9 cellular contexts compared by ENCODE assay signal in genomic region chr16:71367243-71367976, GRCh38. TPM values are rescaled to one million over a fixed set of nuclear protein-coding genes. Genes with fewer than 3 reads are reported as not detected.
DNase-seq lines count a peak whose midpoint lies in the region; TF ChIP-seq lines count a peak whose summit lies in the region.
"Had no signal": no experiment of that assay in that cellular context is flagged by ENCODE, and none has a peak within 500 bp of the region (broad histone marks: within the 10 kb centered on the region; RNA-seq: fewer than 3 reads in every experiment).

No MANE protein-coding gene starts in this region.

- H3K36me3 ChIP-seq in GM06990 (ENCODE audit: control insufficient read depth, insufficient read depth, low read length): no peaks in the 10 kb centered on the region
- no peaks in the 10 kb centered on the region for H3K36me3 ChIP-seq in MG63

- POLR2A ChIA-PET in AG04450 (lab: Yijun Ruan, JAX): no interaction called here

- no peaks in the 10 kb centered on the region for H3K4me1 Mint-ChIP-seq in immature natural killer cell

- CTCF ChIA-PET in AG04450 (lab: Charles Lee): interaction anchor here (0.6 to 1.3 kb wide), 3 partner anchors 9 to 127 kb away, joined by 3 to 5 read pairs (median 3); partner anchors contain the start of gene CALB2

- H3K27me3 ChIP-seq in AG04450 (ENCODE audit: control insufficient read depth, insufficient read depth, low read length): peaks cover 5% of the 10 kb centered on the region
- H3K27me3 ChIP-seq in GM06990 (replicated peaks; ENCODE audit: control insufficient read depth, insufficient read depth, low read length): no peaks in the 10 kb centered on the region; the same call in none of the 2 replicates
- no peaks in the 10 kb centered on the region for H3K27me3 ChIP-seq in MG63

- H3K9me3 Mint-ChIP-seq in immature natural killer cell: no peaks in the 10 kb centered on the region

- H3K4me3 ChIP-seq in AG04450 (ENCODE audit: low read depth, low read length) (no peak overlapping the region), GM06990 (replicated peaks; ENCODE audit: low read depth, low read length) (no peak overlapping the region), MG63 (no peak overlapping the region)

- peak; percentile 53 for TF ChIP-seq CTCF in AG04450 (IDR thresholded peaks at IDR 0.05; ENCODE audit: low read depth, low read length)
- TF ChIP-seq CTCF in GM06990 (IDR thresholded peaks at IDR 0.05; ENCODE audit: insufficient read depth, low read length, poor library complexity, severe bottlenecking): peak; percentile 72
- TF ChIP-seq CTCF in VCaP (conservative IDR thresholded peaks at IDR 0.05): peak; percentile 68

- H3K9me3 ChIP-seq in AG04450 (ENCODE audit: control insufficient read depth, insufficient read depth, low read length) (no peaks in the 10 kb centered on the region; the same call in 1 of the 2 replicates), MG63 (no peaks in the 10 kb centered on the region)

- no peak overlapping the region for H3K27ac Mint-ChIP-seq in immature natural killer cell

- H3K4me3 Mint-ChIP-seq in immature natural killer cell: no peak overlapping the region

- no peak for DNase-seq in AG04450 (ENCODE audit: low read depth, low spot score)
- DNase-seq in GM06990 (ENCODE audit: extremely low read depth, insufficient read length): no peak
- DNase-seq in MG63: peak; percentile 44
- peak; percentile 46 for DNase-seq in germinal center (ENCODE audit: low spot score)
- peak; percentile 23 to 31 for DNase-seq in stimulated activated CD4-positive, alpha-beta T cell treated with anti-CD3 and anti-CD28 coated beads, Interleukin-15, amount 100 ng/mL, for 48 hours (ENCODE audit: low read depth in 2 of 2)
- DNase-seq in immature natural killer cell: no peak
- DNase-seq in stimulated activated naive CD4-positive, alpha-beta T cell treated with Interleukin-2 at 50 U/mL for 16 hours (lab: John Stamatoyannopoulos, UW): no peak

- no peak overlapping the region for H3K27ac ChIP-seq in AG04450 (ENCODE audit: low read depth, low read length)
- no peak overlapping the region for H3K27ac ChIP-seq in VCaP
- H3K27ac ChIP-seq: epithelial cell of prostate had no signal

- H3K36me3 Mint-ChIP-seq in immature natural killer cell: no peaks in the 10 kb centered on the region

- peaks cover 2 to 8% (median 4%) of the 10 kb centered on the region in 3 donors for H3K27me3 Mint-ChIP-seq in immature natural killer cell (ENCODE audit: low read depth in 3 of 3)

RNA-seq across cellular contexts. Expression of gene CALB2, which starts 8.9 kb away (rescaled TPM):
- polyA plus RNA-seq in AG04450 (2011; rRNA removed) (2.9 and 3.0 TPM in 2 replicates), immature natural killer cell (not detected)
- polyA minus RNA-seq in AG04450 (2011; rRNA and poly(A)+ RNA removed): 1.1 and 1.3 TPM in 2 replicates
- total RNA-seq in MG63 (2014; rRNA removed; shearing (Covaris generic); ENCODE audit: low replicate concordance): 4.1 TPM in 1 of 2 replicates, not detected in the other

Comparison
In these comparisons a context has a peak if more than half of its experiments do, and no peak if none do; other contexts are left out.
1. DNase-seq: peak in MG63 (single experiment), germinal center (single experiment) and stimulated activated CD4-positive, alpha-beta T cell treated with anti-CD3 and anti-CD28 coated beads, Interleukin-15, amount 100 ng/mL, for 48 hours (2 of 2); none in AG04450 (single experiment), GM06990 (single experiment), immature natural killer cell (0 of 3) and stimulated activated naive CD4-positive, alpha-beta T cell treated with Interleukin-2 at 50 U/mL for 16 hours (single experiment).
2. Peak in every context shown above with its lines, with median percentiles within 50 percentile points of each other: CTCF ChIP-seq.